ENCODE assay signal across 15 cellular contexts in the genomic region with DNA sequence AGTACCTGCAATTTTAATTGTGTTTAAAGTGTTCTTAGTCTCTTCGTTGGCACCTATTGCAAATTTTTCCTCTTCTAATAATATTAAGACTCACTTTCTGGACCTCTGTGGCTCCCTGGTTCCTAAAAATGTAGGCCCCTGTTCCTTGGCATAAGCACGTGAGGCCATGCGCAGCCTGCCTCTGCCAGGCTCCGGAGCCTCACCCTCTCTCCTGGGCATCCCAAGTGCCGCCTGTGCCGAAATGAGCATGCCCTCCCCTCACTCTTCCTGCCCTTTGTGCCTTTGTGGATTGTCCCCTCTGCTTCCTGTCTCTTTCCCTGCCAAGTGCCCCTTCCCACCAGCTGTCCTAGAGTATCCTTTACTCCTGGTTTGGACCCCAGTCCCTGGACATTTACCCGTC.
"Had no signal": no experiment of that assay in that cellular context is flagged by ENCODE, and none has a peak within 500 bp of the region (broad histone marks: within the 10 kb centered on the region; RNA-seq: fewer than 3 reads in every experiment).

No MANE protein-coding gene starts in this region.

- H3K9me3 Mint-ChIP-seq: neural crest cell; stimulated activated naive CD8-positive, alpha-beta T cell treated with anti-CD3 and anti-CD28 coated beads, Interleukin-15, amount 100 ng/mL, for 72 hours had no signal

- H3K9me3 ChIP-seq: adrenal gland, esophagus muscularis mucosa, right lobe of liver, upper lobe of left lung had no signal

- ATAC-seq: activated CD8-positive, alpha-beta T cell treated with anti-CD3 and anti-CD28 coated beads, Interleukin-2, amount 10 ng/mL, durations not matched to agents 7 days and 5 days; stimulated activated naive CD8-positive, alpha-beta T cell treated with anti-CD3 and anti-CD28 coated beads, Interleukin-15, amount 100 ng/mL, for 72 hours had no signal

- H3K4me3 Mint-ChIP-seq: activated CD8-positive, alpha-beta T cell treated with anti-CD3 and anti-CD28 coated beads, Interleukin-2, amount 10 ng/mL, durations not matched to agents 7 days and 5 days; neural crest cell; stimulated activated naive CD8-positive, alpha-beta T cell treated with anti-CD3 and anti-CD28 coated beads, Interleukin-15, amount 100 ng/mL, for 72 hours had no signal

- H3K27ac ChIP-seq: adrenal gland, esophagus muscularis mucosa, hepatocyte, right lobe of liver, upper lobe of left lung, WERI-Rb-1 had no signal

- DNase-seq: activated CD4-positive, alpha-beta T cell treated with anti-CD3 and anti-CD28 coated beads for 4 hours; activated CD8-positive, alpha-beta memory T cell treated with anti-CD3 and anti-CD28 coated beads, Interleukin-2, amount 50 U/mL, for 4 hours; activated CD8-positive, alpha-beta T cell treated with anti-CD3 and anti-CD28 coated beads, Interleukin-2, amount 10 ng/mL, durations not matched to agents 7 days and 5 days; adrenal gland; kidney; right lobe of liver; stimulated activated CD4-positive, alpha-beta T cell treated with anti-CD3 and anti-CD28 coated beads, Interleukin-4, amount 100 ng/mL, for 4 hours; stimulated activated CD8-positive, alpha-beta memory T cell treated with anti-CD3 and anti-CD28 coated beads, Interleukin-4, amount 100 ng/mL, for 48 hours; stimulated activated naive CD8-positive, alpha-beta T cell treated with anti-CD3 and anti-CD28 coated beads, Interleukin-15, amount 100 ng/mL, for 72 hours; upper lobe of left lung; WERI-Rb-1 had no signal

- FAIRE-seq: kidney had no signal

- H3K4me2 ChIP-seq: hepatocyte, smooth muscle cell had no signal

- H2AFZ ChIP-seq: hepatocyte had no signal

- H3K27me3 Mint-ChIP-seq: stimulated activated naive CD8-positive, alpha-beta T cell treated with anti-CD3 and anti-CD28 coated beads, Interleukin-15, amount 100 ng/mL, for 72 hours had no signal

- H3K27me3 ChIP-seq: adrenal gland, esophagus muscularis mucosa, hepatocyte, right lobe of liver, upper lobe of left lung had no signal

- H3K27ac Mint-ChIP-seq: activated CD8-positive, alpha-beta T cell treated with anti-CD3 and anti-CD28 coated beads, Interleukin-2, amount 10 ng/mL, durations not matched to agents 7 days and 5 days had no signal

- H3K4me1 ChIP-seq: right lobe of liver had no signal
